In genomic region chr2:234291765-234292204, GRCh38 we compare ENCODE assay signal across 9 cellular contexts.
DNase-seq lines count a peak whose midpoint lies in the region; ATAC-seq, FAIRE-seq and TF ChIP-seq lines count a peak whose summit lies in the region.
"Had no signal": no experiment of that assay in that cellular context is flagged by ENCODE, and none has a peak within 500 bp of the region (broad histone marks: within the 10 kb centered on the region; RNA-seq: fewer than 3 reads in every experiment).

No MANE protein-coding gene starts in this region.

- intact Hi-C loops in activated CD8-positive, alpha-beta T cell treated with anti-CD3 and anti-CD28 coated beads for 36 hours (cut with micrococcal nuclease): loop anchor here (2.0 to 5.0 kb wide), 3 partner anchors 17 to 199 kb away; no protein-coding TSS in a partner anchor

- no peaks in the 10 kb centered on the region for H3K9me3 ChIP-seq in keratinocyte (ENCODE audit: control insufficient read depth, low read depth, low read length)

- H3K9ac ChIP-seq in keratinocyte (ENCODE audit: control insufficient read depth, extremely low read depth, insufficient read depth, low read length): no peak overlapping the region
- H3K9ac ChIP-seq: parathyroid adenoma had no signal

- peaks cover 74% of the 10 kb centered on the region for H3K4me1 Mint-ChIP-seq in activated CD8-positive, alpha-beta T cell treated with anti-CD3 and anti-CD28 coated beads for 36 hours (ENCODE audit: low read depth)

- H3K9me3 Mint-ChIP-seq in activated CD8-positive, alpha-beta T cell treated with anti-CD3 and anti-CD28 coated beads for 36 hours: no peaks in the 10 kb centered on the region

- no peaks in the 10 kb centered on the region for H3K36me3 Mint-ChIP-seq in activated CD8-positive, alpha-beta T cell treated with anti-CD3 and anti-CD28 coated beads for 36 hours (ENCODE audit: low read depth)

- no peaks in the 10 kb centered on the region for H3K79me2 ChIP-seq in keratinocyte (ENCODE audit: control insufficient read depth, insufficient read depth, low read length)
- H3K79me2 ChIP-seq: parathyroid adenoma had no signal

- CTCF ChIA-PET in activated CD8-positive, alpha-beta T cell treated with anti-CD3 and anti-CD28 coated beads for 36 hours (lab: Charles Lee): interaction anchor here (1.0 to 1.7 kb wide), 7 partner anchors 11 to 253 kb away, joined by 3 to 5 read pairs (median 3); no protein-coding TSS in a partner anchor

- H3K4me1 ChIP-seq in keratinocyte (ENCODE audit: control insufficient read depth, extremely low read depth, insufficient read depth, low read length) (peaks cover 25% of the 10 kb centered on the region), foreskin keratinocyte (peaks cover 23% of the 10 kb centered on the region)
- H3K4me1 ChIP-seq: parathyroid adenoma had no signal

- DNase-seq in DMS79 (lab: John Stamatoyannopoulos, UW) (peak; percentile 25), NAMALWA (ENCODE audit: low spot score) (peak; percentile 51), keratinocyte (ENCODE audit: low read depth, low spot score) (no peak), coronary artery (ENCODE audit: low spot score) (no peak), foreskin keratinocyte (no peak)
- peak; percentile 55 for DNase-seq in activated CD8-positive, alpha-beta T cell treated with anti-CD3 and anti-CD28 coated beads for 36 hours

- H3K36me3 ChIP-seq in keratinocyte (ENCODE audit: control insufficient read depth in 2 of 2, extremely low read depth in 1 of 2, insufficient read depth in 2 of 2, low read length in 2 of 2): no peaks in the 10 kb centered on the region

- H3K9me1 ChIP-seq in keratinocyte (ENCODE audit: control insufficient read depth, extremely low read depth, insufficient read depth, low read length): no peaks in the 10 kb centered on the region

- peak; percentile 22 for ATAC-seq in GM21619 (IDR thresholded peaks at IDR 0.05; ENCODE audit: unreplicated experiment)
- peak; percentile 27 for ATAC-seq in activated CD8-positive, alpha-beta T cell treated with anti-CD3 and anti-CD28 coated beads for 36 hours
- no peak for ATAC-seq in foreskin keratinocyte
- ATAC-seq in HG03520 (IDR thresholded peaks at IDR 0.05; ENCODE audit: unreplicated experiment): no peak

- peak overlapping the region; percentile 99 for H3K27ac Mint-ChIP-seq in activated CD8-positive, alpha-beta T cell treated with anti-CD3 and anti-CD28 coated beads for 36 hours

- no peak overlapping the region for H3K4me2 ChIP-seq in keratinocyte (ENCODE audit: control insufficient read depth, extremely low read depth, insufficient read depth, low read depth, low read length)

- H2AFZ ChIP-seq in keratinocyte (ENCODE audit: control insufficient read depth, low read length): no peak overlapping the region
- H2AFZ ChIP-seq: parathyroid adenoma had no signal

- TF ChIP-seq CTCF in activated CD8-positive, alpha-beta T cell treated with anti-CD3 and anti-CD28 coated beads for 36 hours (IDR thresholded peaks at IDR 0.05): no peak
- TF ChIP-seq CTCF in keratinocyte (optimal IDR thresholded peaks at IDR 0.05 in 1 of 3, IDR thresholded peaks at IDR 0.05 in 1 of 3, conservative IDR thresholded peaks at IDR 0.05 in 1 of 3; ENCODE audit: extremely low read depth in 1 of 3, insufficient read depth in 2 of 3, low read length in 3 of 3) (no peak), coronary artery (IDR thresholded peaks at IDR 0.05) (no peak), foreskin keratinocyte (conservative IDR thresholded peaks at IDR 0.05) (no peak)

- H3K27me3 Mint-ChIP-seq in activated CD8-positive, alpha-beta T cell treated with anti-CD3 and anti-CD28 coated beads for 36 hours: no peaks in the 10 kb centered on the region

- POLR2A ChIA-PET in activated CD8-positive, alpha-beta T cell treated with anti-CD3 and anti-CD28 coated beads for 36 hours (lab: Charles Lee): interaction anchor here (0.7 to 3.4 kb wide), 16 partner anchors 9 to 205 kb away, joined by 3 to 14 read pairs (median 6); partner anchors contain the start of gene ARL4C

- H3K4me3 ChIP-seq in keratinocyte (ENCODE audit: control insufficient read depth in 2 of 3, extremely low read depth in 1 of 3, insufficient read depth in 2 of 3, low read depth in 1 of 3, low read length in 3 of 3) (no peak overlapping the region), coronary artery (no peak overlapping the region)

- no peaks in the 10 kb centered on the region for H3K27me3 ChIP-seq in keratinocyte (ENCODE audit: control insufficient read depth, extremely low read depth, insufficient read depth, low read length)
- no peaks in the 10 kb centered on the region for H3K27me3 ChIP-seq in foreskin keratinocyte

- dilution Hi-C loops in keratinocyte (cut with MboI; ENCODE audit: extremely low pct_ligation_motif_present, low sequenced_read_pairs): no loop called here

- peak overlapping the region; percentile 50 for H3K4me3 Mint-ChIP-seq in activated CD8-positive, alpha-beta T cell treated with anti-CD3 and anti-CD28 coated beads for 36 hours

- H3K27ac ChIP-seq in keratinocyte (ENCODE audit: control insufficient read depth, insufficient read depth, low read length): no peak overlapping the region
- peak overlapping the region in 1 of 2 donors; percentile 11 for H3K27ac ChIP-seq in coronary artery
- H3K27ac ChIP-seq in foreskin keratinocyte: no peak overlapping the region
- H3K27ac ChIP-seq: parathyroid adenoma had no signal

- no peaks in the 10 kb centered on the region for H4K20me1 ChIP-seq in keratinocyte (ENCODE audit: control insufficient read depth, extremely low read depth, insufficient read depth, low read length)

- FAIRE-seq in keratinocyte (lab: Jason Lieb, UNC): peak; percentile 58

Comparison
In these comparisons a context has a peak if more than half of its experiments do, and no peak if none do; other contexts are left out.
1. DNase-seq: peak in DMS79 (single experiment), NAMALWA (single experiment) and activated CD8-positive, alpha-beta T cell treated with anti-CD3 and anti-CD28 coated beads for 36 hours (single experiment); none in keratinocyte (single experiment), coronary artery (single experiment) and foreskin keratinocyte (0 of 2).
2. ATAC-seq: peak in GM21619 (single experiment) and activated CD8-positive, alpha-beta T cell treated with anti-CD3 and anti-CD28 coated beads for 36 hours (single experiment); none in foreskin keratinocyte (single experiment) and HG03520 (single experiment).